ENCODE assay signal across 9 cellular contexts in genomic region chr14:90697146-90697545, GRCh38.
DNase-seq lines count a peak whose midpoint lies in the region; ATAC-seq, FAIRE-seq and TF ChIP-seq lines count a peak whose summit lies in the region.
"Had no signal": no experiment of that assay in that cellular context is flagged by ENCODE, and none has a peak within 500 bp of the region (broad histone marks: within the 10 kb centered on the region; RNA-seq: fewer than 3 reads in every experiment).

No MANE protein-coding gene starts in this region.

- H3K4me3 ChIP-seq in adipocyte (ENCODE audit: low read length) (no peak overlapping the region), right lobe of liver (no peak overlapping the region), stomach (no peak overlapping the region)
- H3K4me3 ChIP-seq: SJCRH30 had no signal

- TF ChIP-seq EP300 in stomach (IDR thresholded peaks at IDR 0.05), result no peak

- intact Hi-C loops in right lobe of liver (cut with DNase I) (no loop called here), stomach (cut with DNase I; ENCODE audit: low total_unique reads) (loop anchor here (10.0 kb wide), 1 partner anchor 292 kb away; no protein-coding TSS in a partner anchor)

- H3K9ac ChIP-seq in adipocyte (ENCODE audit: low read length), result peak overlapping the region; percentile 12

- no peak for TF ChIP-seq CTCF in right lobe of liver (IDR thresholded peaks at IDR 0.05)
- no peak for TF ChIP-seq CTCF in stomach (IDR thresholded peaks at IDR 0.05)

- TF ChIP-seq POLR2A in right lobe of liver (IDR thresholded peaks at IDR 0.05) (no peak), stomach (IDR thresholded peaks at IDR 0.05) (no peak)

- peaks cover 16% of the 10 kb centered on the region for H3K4me1 ChIP-seq in adipocyte (ENCODE audit: control insufficient read depth, insufficient read depth, low read length)
- H3K4me1 ChIP-seq in right lobe of liver, result peaks cover 0 to 16% (median 0%) of the 10 kb centered on the region in 4 donors
- peaks cover 0 to 46% (median 29%) of the 10 kb centered on the region in 4 donors for H3K4me1 ChIP-seq in stomach

- H3K36me3 ChIP-seq in adipocyte (ENCODE audit: control insufficient read depth, insufficient read depth, low read length, severe bottlenecking) (no peaks in the 10 kb centered on the region), right lobe of liver (peaks cover 0 to 5% (median 0%) of the 10 kb centered on the region in 4 donors), stomach (no peaks in the 10 kb centered on the region)
- H3K36me3 ChIP-seq: SJCRH30 had no signal

- peak; percentile 8 for FAIRE-seq in GM19239 (lab: Jason Lieb, UNC)

- H3K9me3 ChIP-seq in adipocyte (ENCODE audit: control insufficient read depth, low read length), result no peaks in the 10 kb centered on the region
- no peaks in the 10 kb centered on the region for H3K9me3 ChIP-seq in right lobe of liver
- H3K9me3 ChIP-seq in stomach, result no peaks in the 10 kb centered on the region
- H3K9me3 ChIP-seq: SJCRH30 had no signal

- 68% methylated on average over 2 of the region's 2 CpGs for WGBS in right lobe of liver (ENCODE audit: insufficient coverage, low coverage, low lambda C conversion rate, missing lambda C conversion rate)
- WGBS in stomach, 5 donors, result 40 to 59% (median 55%) methylated on average over 2 of the region's 2 CpGs

- ATAC-seq in right lobe of liver (peak in 3 of 4 donors; percentile 7 to 23 (median 8)), GM19328 (IDR thresholded peaks at IDR 0.05; ENCODE audit: unreplicated experiment) (no peak)

- DNase-seq in GM19239 (ENCODE audit: insufficient read length, low spot score), result no peak
- no peak for DNase-seq in adipocyte (ENCODE audit: low read depth)
- DNase-seq in right lobe of liver, result no peak
- DNase-seq in stomach, result no peak
- no peak for DNase-seq in HuH-7 (ENCODE audit: low spot score)
- no peak for DNase-seq in activated naive CD4-positive, alpha-beta T cell (lab: John Stamatoyannopoulos, UW)
- DNase-seq in stimulated activated CD4-positive, alpha-beta T cell treated with anti-CD3 and anti-CD28 coated beads, Interleukin-4, amount 100 ng/mL, for 24 hours, result no peak

- H3K27me3 ChIP-seq in adipocyte (replicated peaks; ENCODE audit: control insufficient read depth, insufficient read depth, low read length) (no peaks in the 10 kb centered on the region), right lobe of liver (no peaks in the 10 kb centered on the region), stomach (no peaks in the 10 kb centered on the region)
- H3K27me3 ChIP-seq: SJCRH30 had no signal

- H3K27ac ChIP-seq in right lobe of liver, result no peak overlapping the region
- H3K27ac ChIP-seq in stomach, result peak overlapping the region in 4 of 5 donors; percentile 62 to 82 (median 71)

Comparison
In these comparisons a context has a peak if more than half of its experiments do, and no peak if none do; other contexts are left out.
1. H3K27ac ChIP-seq: peak in stomach (4 of 5); none in right lobe of liver (0 of 3).